21 cellular contexts compared by ENCODE assay signal in the genomic region with DNA sequence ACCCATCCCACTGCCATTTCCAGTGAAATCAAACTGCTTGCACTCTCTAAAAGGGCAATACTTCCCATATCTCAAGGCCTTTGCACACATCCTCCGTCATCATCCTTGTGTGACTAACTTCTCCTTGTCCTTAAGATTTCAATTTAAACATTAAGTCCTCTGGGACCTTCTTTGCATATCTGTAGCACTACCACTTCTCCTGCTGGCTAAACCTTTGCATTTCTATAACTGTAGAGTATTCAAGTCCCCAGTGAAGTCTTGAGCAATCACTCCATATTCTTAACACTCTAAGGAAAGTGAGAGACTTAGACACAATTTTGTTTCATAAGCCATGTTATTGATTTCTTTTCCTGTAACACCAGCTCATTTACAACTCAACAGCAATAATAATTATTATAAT.
DNase-seq lines count a peak whose midpoint lies in the region; ATAC-seq, FAIRE-seq and TF ChIP-seq lines count a peak whose summit lies in the region.
"Had no signal": no experiment of that assay in that cellular context is flagged by ENCODE, and none has a peak within 500 bp of the region (broad histone marks: within the 10 kb centered on the region; RNA-seq: fewer than 3 reads in every experiment).

No MANE protein-coding gene starts in this region.

- H3K27me3 ChIP-seq in HAP-1 (ENCODE audit: low read depth) (no peaks in the 10 kb centered on the region), NT2/D1 (ENCODE audit: insufficient read depth, insufficient read length) (no peaks in the 10 kb centered on the region), iPS-18a (ENCODE audit: control insufficient read depth, insufficient read depth, low read length) (no peaks in the 10 kb centered on the region), mesendoderm (ENCODE audit: insufficient read depth, low read length, poor library complexity) (no peaks in the 10 kb centered on the region)
- H3K27me3 ChIP-seq: BE2C had no signal

- FAIRE-seq in H54 (lab: Jason Lieb, UNC): no peak
- FAIRE-seq: A204.1, GM12878 had no signal

- H3K9me3 ChIP-seq in HAP-1 (no peaks in the 10 kb centered on the region), NT2/D1 (ENCODE audit: insufficient read depth, low read length) (no peaks in the 10 kb centered on the region), iPS-18a (ENCODE audit: control insufficient read depth, low read depth, low read length) (no peaks in the 10 kb centered on the region)
- H3K9me3 ChIP-seq: BE2C had no signal

- no peak overlapping the region for H3K4me2 ChIP-seq in mesendoderm (ENCODE audit: low read length)

- H3K36me3 ChIP-seq in HAP-1 (replicated peaks) (no peaks in the 10 kb centered on the region), NT2/D1 (ENCODE audit: insufficient read depth, insufficient read length, low read length) (no peaks in the 10 kb centered on the region), iPS-18a (ENCODE audit: control insufficient read depth, low read depth, low read length) (no peaks in the 10 kb centered on the region), mesendoderm (ENCODE audit: control insufficient read depth, insufficient read depth, low read length) (no peaks in the 10 kb centered on the region)
- H3K36me3 ChIP-seq: BE2C had no signal

- no peak overlapping the region for H4K5ac ChIP-seq in mesendoderm (ENCODE audit: low read length)

- WGBS in mesendoderm (ENCODE audit: extremely low coverage, insufficient coverage, low lambda C conversion rate): no CpG with 5 or more reads among the region's 1 CpG

- H3K9ac ChIP-seq in NT2/D1 (ENCODE audit: insufficient read length, low read depth): no peak overlapping the region
- H3K9ac ChIP-seq in iPS-18a (ENCODE audit: low read length): no peak overlapping the region
- H3K9ac ChIP-seq in mesendoderm (ENCODE audit: low read length): no peak overlapping the region

- ATAC-seq in GM19351 (IDR thresholded peaks at IDR 0.05; ENCODE audit: unreplicated experiment): no peak
- ATAC-seq: GM12878 had no signal

- H3K79me2 ChIP-seq in mesendoderm (ENCODE audit: control insufficient read depth, insufficient read depth, low read length): no peaks in the 10 kb centered on the region

- no peak overlapping the region for H2BK120ac ChIP-seq in mesendoderm (ENCODE audit: low read depth, low read length)

- no peak overlapping the region for H3K4me3 ChIP-seq in HAP-1
- no peak overlapping the region for H3K4me3 ChIP-seq in NT2/D1 (ENCODE audit: insufficient read length, low read depth)
- peak overlapping the region; percentile 18 for H3K4me3 ChIP-seq in iPS-18a (ENCODE audit: low read length)
- no peak overlapping the region for H3K4me3 ChIP-seq in mesendoderm (ENCODE audit: low read length)
- H3K4me3 ChIP-seq: GM12878 had no signal

- in situ Hi-C loops in HAP-1 (cut with MboI; ENCODE audit: low sequenced_read_pairs): no loop called here

- H3K18ac ChIP-seq in mesendoderm (ENCODE audit: low read length): no peak overlapping the region

- peaks cover 45% of the 10 kb centered on the region for H3K4me1 ChIP-seq in HAP-1
- H3K4me1 ChIP-seq in NT2/D1 (ENCODE audit: insufficient read depth, insufficient read length): peaks cover 2% of the 10 kb centered on the region
- peaks cover 52% of the 10 kb centered on the region for H3K4me1 ChIP-seq in iPS-18a (ENCODE audit: control insufficient read depth, low read depth, low read length)
- peaks cover 3% of the 10 kb centered on the region for H3K4me1 ChIP-seq in mesendoderm (ENCODE audit: control insufficient read depth, low read depth, low read length)
- H3K4me1 ChIP-seq: BE2C had no signal

- peak; percentile 37 to 95 for DNase-seq in HAP-1 (ENCODE audit: low spot score in 2 of 2)
- peak; percentile 42 for DNase-seq in NT2/D1 (ENCODE audit: low read depth, low spot score)
- no peak for DNase-seq in mesendoderm
- DNase-seq in H54 (ENCODE audit: insufficient read length, low spot score): no peak
- DNase-seq in stimulated activated CD8-positive, alpha-beta memory T cell treated with anti-CD3 and anti-CD28 coated beads, Interleukin-4, amount 100 ng/mL, for 48 hours: no peak
- DNase-seq: ACHN; BE2C; C1 segment of cervical spinal cord; CD4-positive, CD25-positive, alpha-beta regulatory T cell; CD8-positive, alpha-beta memory T cell; COR-L47; DMS 273 treated with DMSO at 0.1 percent for 48 hours; DMS53; DND-41; EL; GOT3; KG1 had no signal

- no peak overlapping the region for H4K8ac ChIP-seq in mesendoderm (ENCODE audit: low read depth, low read length)

- no peak overlapping the region for H3K56ac ChIP-seq in mesendoderm (ENCODE audit: low read length)

- no peak for TF ChIP-seq POLR2A in H54 (IDR thresholded peaks at IDR 0.05; ENCODE audit: low read depth, low read length)

- H3K4ac ChIP-seq in mesendoderm (ENCODE audit: low read depth, low read length): no peak overlapping the region

- H3K23ac ChIP-seq in mesendoderm (ENCODE audit: low read length): no peak overlapping the region

- H2AK5ac ChIP-seq in mesendoderm (ENCODE audit: low read length): no peak overlapping the region

- H3K27ac ChIP-seq in iPS-18a (ENCODE audit: low read length): no peak overlapping the region
- H3K27ac ChIP-seq in mesendoderm (ENCODE audit: low read depth, low read length): no peak overlapping the region

- H2BK5ac ChIP-seq in mesendoderm (ENCODE audit: low read length): no peak overlapping the region

- H2BK15ac ChIP-seq in mesendoderm (replicated peaks; ENCODE audit: low read depth): no peak overlapping the region

- H3K79me1 ChIP-seq in mesendoderm (ENCODE audit: low read length): no peaks in the 10 kb centered on the region

Comparison
In these comparisons a context has a peak if more than half of its experiments do, and no peak if none do; other contexts are left out.
1. DNase-seq: peak in HAP-1 (2 of 2) and NT2/D1 (single experiment); none in mesendoderm (single experiment), H54 (single experiment) and stimulated activated CD8-positive, alpha-beta memory T cell treated with anti-CD3 and anti-CD28 coated beads, Interleukin-4, amount 100 ng/mL, for 48 hours (single experiment).